ENCODE assay signal across 8 cellular contexts in genomic region chr14:66624319-66624937, GRCh38.
DNase-seq lines count a peak whose midpoint lies in the region; ATAC-seq, FAIRE-seq and TF ChIP-seq lines count a peak whose summit lies in the region.

No MANE protein-coding gene starts in this region.

- peak; percentile 94 for ATAC-seq in left colon
- ATAC-seq in stimulated activated naive B cell treated with anti-CD40 and anti-IgM and Interleukin-4, amounts not matched to agents 10 μg/mL and 1 μg/mL and 100 μg/mL, for 72 hours (replicated peaks) = peak; percentile 87

- CTCF ChIA-PET in GM10248 (lab: Yijun Ruan, JAX) = interaction anchor here (0.9 to 2.4 kb wide), 24 partner anchors 10 to 661 kb away, joined by 3 to 13 read pairs (median 4); partner anchors contain the start of gene GPHN

- POLR2A ChIA-PET in GM10248 (lab: Yijun Ruan, JAX) = interaction anchor here (1.0 kb wide), 1 partner anchor 25 kb away, joined by 4 read pairs; no protein-coding TSS in a partner anchor

- peak; percentile 45 for TF ChIP-seq CTCF in GM10248 (IDR thresholded peaks at IDR 0.05; ENCODE audit: control extremely low read depth, extremely low read depth, low read depth, missing control alignments)

- FAIRE-seq in A204.1 (lab: Jason Lieb, UNC) = peak; percentile 84
- FAIRE-seq in HTR-8/SVneo (lab: Jason Lieb, UNC) = peak; percentile 99

- peaks cover 4 to 11% of the 10 kb centered on the region in 2 donors for H3K4me1 Mint-ChIP-seq in stimulated activated naive B cell treated with anti-CD40 and anti-IgM and Interleukin-4, amounts not matched to agents 10 μg/mL and 1 μg/mL and 100 μg/mL, for 72 hours

- intact Hi-C loops in left colon (cut with DNase I, micrococcal nuclease) = no loop called here

- H3K9me3 Mint-ChIP-seq in stimulated activated naive B cell treated with anti-CD40 and anti-IgM and Interleukin-4, amounts not matched to agents 10 μg/mL and 1 μg/mL and 100 μg/mL, for 72 hours = peaks cover 3 to 7% of the 10 kb centered on the region in 2 donors

- H3K27ac Mint-ChIP-seq in stimulated activated naive B cell treated with anti-CD40 and anti-IgM and Interleukin-4, amounts not matched to agents 10 μg/mL and 1 μg/mL and 100 μg/mL, for 72 hours = no peak overlapping the region

- H3K4me3 Mint-ChIP-seq in stimulated activated naive B cell treated with anti-CD40 and anti-IgM and Interleukin-4, amounts not matched to agents 10 μg/mL and 1 μg/mL and 100 μg/mL, for 72 hours = no peak overlapping the region

- peaks cover 0 to 13% of the 10 kb centered on the region in 2 donors for H3K36me3 Mint-ChIP-seq in stimulated activated naive B cell treated with anti-CD40 and anti-IgM and Interleukin-4, amounts not matched to agents 10 μg/mL and 1 μg/mL and 100 μg/mL, for 72 hours

- DNase-seq in GM10248 (ENCODE audit: extremely low spot score) (peak; percentile 43), HTR-8/SVneo (ENCODE audit: insufficient read length, low spot score) (peak; percentile 93), SHP77 (lab: John Stamatoyannopoulos, UW) (peak; percentile 41 to 66), cerebellar cortex (ENCODE audit: low spot score) (peak; percentile 76), left colon (peak in 1 of 2 donors; percentile 47), activated gamma-delta T cell (lab: John Stamatoyannopoulos, UW) (no peak)
- peak; percentile 9 for DNase-seq in stimulated activated naive B cell treated with anti-CD40 and anti-IgM and Interleukin-4, amounts not matched to agents 10 μg/mL and 1 μg/mL and 100 μg/mL, for 72 hours

- no peaks in the 10 kb centered on the region for H3K27me3 Mint-ChIP-seq in stimulated activated naive B cell treated with anti-CD40 and anti-IgM and Interleukin-4, amounts not matched to agents 10 μg/mL and 1 μg/mL and 100 μg/mL, for 72 hours
